Comparison of ENCODE assay signal across 8 cellular contexts in the genomic region with DNA sequence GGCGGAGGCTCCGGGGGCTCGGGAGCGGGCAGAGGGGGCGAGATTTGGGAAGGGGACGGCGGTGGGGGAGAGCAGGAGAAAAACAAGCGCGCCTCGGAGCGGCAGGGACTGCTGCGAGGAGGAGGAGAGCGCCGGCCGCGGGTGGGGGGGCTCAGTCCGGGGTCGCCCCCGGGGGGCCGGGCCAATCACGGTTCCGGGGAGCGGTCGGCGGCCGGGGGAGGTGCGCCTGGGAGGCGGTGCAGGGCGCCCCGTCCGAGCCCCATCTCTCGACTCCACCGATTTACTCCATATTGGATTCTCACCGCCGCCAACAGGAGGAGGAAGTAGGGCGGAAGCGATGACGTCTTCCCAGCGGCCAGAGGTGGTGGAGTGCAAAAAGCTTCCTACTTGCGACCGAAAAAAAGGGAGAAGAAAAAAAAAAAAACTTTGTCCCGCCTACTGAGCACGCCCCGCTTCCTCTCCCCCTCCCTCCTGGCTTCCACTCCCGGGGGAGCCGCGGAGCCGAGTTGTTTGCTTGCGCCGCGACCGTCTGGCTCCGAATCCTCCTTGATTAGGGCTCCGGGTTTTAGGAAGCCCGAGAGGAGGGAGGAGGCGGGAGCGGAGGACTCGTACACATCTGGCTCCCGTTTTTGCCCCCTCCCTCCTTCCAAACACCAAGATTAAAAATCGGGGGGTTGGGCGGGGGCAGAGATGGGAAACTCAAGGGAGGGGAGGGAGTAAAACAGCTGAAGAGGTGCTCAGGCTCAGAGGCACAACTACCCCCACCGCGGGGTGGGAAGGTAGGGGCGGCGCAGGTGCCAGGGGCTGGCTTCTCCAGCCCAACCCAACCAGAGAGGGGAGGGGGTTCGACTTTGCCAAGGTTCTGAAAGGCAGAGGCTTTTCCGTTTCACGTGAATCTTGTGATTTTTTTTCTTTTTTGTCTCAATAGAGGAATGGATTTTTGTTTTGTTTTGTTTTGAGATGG. TPM values are rescaled to one million over a fixed set of nuclear protein-coding genes. Genes with fewer than 3 reads are reported as not detected.
A peak's percentile ranks its signal among the peaks of the same experiment; 100 is the strongest.
DNase-seq lines count a peak whose midpoint lies in the region; ATAC-seq and TF ChIP-seq lines count a peak whose summit lies in the region.

A gene with protein sequence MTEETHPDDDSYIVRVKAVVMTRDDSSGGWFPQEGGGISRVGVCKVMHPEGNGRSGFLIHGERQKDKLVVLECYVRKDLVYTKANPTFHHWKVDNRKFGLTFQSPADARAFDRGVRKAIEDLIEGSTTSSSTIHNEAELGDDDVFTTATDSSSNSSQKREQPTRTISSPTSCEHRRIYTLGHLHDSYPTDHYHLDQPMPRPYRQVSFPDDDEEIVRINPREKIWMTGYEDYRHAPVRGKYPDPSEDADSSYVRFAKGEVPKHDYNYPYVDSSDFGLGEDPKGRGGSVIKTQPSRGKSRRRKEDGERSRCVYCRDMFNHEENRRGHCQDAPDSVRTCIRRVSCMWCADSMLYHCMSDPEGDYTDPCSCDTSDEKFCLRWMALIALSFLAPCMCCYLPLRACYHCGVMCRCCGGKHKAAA (minus strand): TSS at position 373 of the 964 bp plus-strand sequence. CDS start 612 bp downstream, outside the sequence.

- H3K79me1 ChIP-seq in trophoblast cell (ENCODE audit: low read length), result peaks cover 10% of the 10 kb centered on the region

- H3K4me2 ChIP-seq in trophoblast cell (ENCODE audit: low read length), result peak within 1 kb of the TSS; percentile 96

- H3K18ac ChIP-seq in trophoblast cell (ENCODE audit: low read length), result peak within 1 kb of the TSS; percentile 56

- peaks cover 5% of the 10 kb centered on the region for H3K27me3 Mint-ChIP-seq in HFFc6 (ENCODE audit: insufficient read depth)

- H3K27me3 ChIP-seq in heart left ventricle, result peaks cover 0 to 4% (median 0%) of the 10 kb centered on the region in 9 donors
- peaks cover 2% of the 10 kb centered on the region for H3K27me3 ChIP-seq in trophoblast cell (ENCODE audit: insufficient read depth, low read length)

- no peak within 1 kb of the TSS for H2BK12ac ChIP-seq in trophoblast cell (ENCODE audit: low read length)

- no peaks in the 10 kb centered on the region for H3K36me3 ChIP-seq in heart left ventricle
- no peaks in the 10 kb centered on the region for H3K36me3 ChIP-seq in trophoblast cell (ENCODE audit: control insufficient read depth in 1 of 2, insufficient read depth in 2 of 2, low read length in 2 of 2)

- no peaks in the 10 kb centered on the region for H3K9me3 Mint-ChIP-seq in HFFc6

- H3K4ac ChIP-seq in trophoblast cell (ENCODE audit: low read depth, low read length), result peak within 1 kb of the TSS; percentile 14

- peak; percentile 47 for TF ChIP-seq CTCF in HFFc6 (IDR thresholded peaks at IDR 0.05)
- TF ChIP-seq CTCF in heart left ventricle (IDR thresholded peaks at IDR 0.05), result peak in 4 of 12 donors; percentile 17 to 41 (median 26)

- H2BK5ac ChIP-seq in trophoblast cell (ENCODE audit: low read depth, low read length, poor library complexity), result no peak within 1 kb of the TSS

- peak within 1 kb of the TSS; percentile 94 for H3K4me3 Mint-ChIP-seq in HFFc6

- no peaks in the 10 kb centered on the region for H3K9me3 ChIP-seq in heart left ventricle
- no peaks in the 10 kb centered on the region for H3K9me3 ChIP-seq in trophoblast cell (ENCODE audit: insufficient read depth, low read depth, low read length)

- intact Hi-C loops in heart left ventricle (cut with DNase I), result loop anchor here in 9 of 10 donors (1.0 to 10.0 kb wide), 13 partner anchors 50 to 778 kb away; a partner anchor contains a TSS

- H4K91ac ChIP-seq in trophoblast cell (ENCODE audit: low read depth, low read length), result peak within 1 kb of the TSS; percentile 53

- peak within 1 kb of the TSS; percentile 39 for H4K8ac ChIP-seq in trophoblast cell (ENCODE audit: low read depth, low read length)

- H3K4me1 Mint-ChIP-seq in HFFc6 (ENCODE audit: low read depth), result peaks cover 38% of the 10 kb centered on the region

- peak within 1 kb of the TSS; percentile 58 to 98 (median 89) for H3K4me3 ChIP-seq in heart left ventricle
- peak within 1 kb of the TSS; percentile 88 for H3K4me3 ChIP-seq in trophoblast cell (ENCODE audit: low read depth, low read length)

- H3K14ac ChIP-seq in trophoblast cell (ENCODE audit: low read length), result peak within 1 kb of the TSS; percentile 22

- H2AFZ ChIP-seq in trophoblast cell (ENCODE audit: insufficient read depth, low read length, poor library complexity), result peak within 1 kb of the TSS; percentile 43

- peak; percentile 55 to 77 (median 62) for ATAC-seq in heart left ventricle

- WGBS in heart left ventricle, 4 donors, result 0 to 2% (median 1%) methylated on average over 65 to 68 of the region's 68 CpGs
- WGBS in trophoblast cell (ENCODE audit: extremely low coverage, insufficient coverage, insufficient read length), result no CpG with 5 or more reads among the region's 68 CpGs

- peak within 1 kb of the TSS; percentile 6 for H4K12ac ChIP-seq in trophoblast cell (ENCODE audit: low read depth, low read length)

- H3K27ac Mint-ChIP-seq in HFFc6, result peak within 1 kb of the TSS; percentile 87

- no peaks in the 10 kb centered on the region for H3K36me3 Mint-ChIP-seq in HFFc6 (ENCODE audit: low read depth)

- H3K23ac ChIP-seq in trophoblast cell (ENCODE audit: low read length), result no peak within 1 kb of the TSS

- H2AK5ac ChIP-seq in trophoblast cell (ENCODE audit: low read length), result no peak within 1 kb of the TSS

- peaks cover 2% of the 10 kb centered on the region for H3K79me2 ChIP-seq in trophoblast cell (ENCODE audit: control insufficient read depth, insufficient read depth, low read length, poor library complexity)

- peak in 1 of 2 donors; percentile 66 for TF ChIP-seq POLR2A in heart left ventricle (IDR thresholded peaks at IDR 0.05)

- DNase-seq in ELF-1 (ENCODE audit: low read depth, low spot score) (peak; percentile 99), HFFc6 (peak; percentile 93), NCI-H1417 (lab: John Stamatoyannopoulos, UW) (peak; percentile 92 to 97 (median 94)), SW 1271 (lab: John Stamatoyannopoulos, UW) (peak; percentile 89 to 92), amniotic stem cell (lab: John Stamatoyannopoulos, UW) (peak; percentile 85), heart left ventricle (peak; percentile 95 to 97 (median 97)), trophoblast cell (peak; percentile 93 to 95), ureter (ENCODE audit: low spot score) (peak; percentile 94)

- H3K4me1 ChIP-seq in heart left ventricle (peaks cover 0 to 46% (median 28%) of the 10 kb centered on the region in 12 donors), trophoblast cell (ENCODE audit: control insufficient read depth in 1 of 2, insufficient read depth in 2 of 2, low read length in 2 of 2) (peaks cover 8 to 10% of the 10 kb centered on the region in 2 experiments)

- H3K27ac ChIP-seq in heart left ventricle (peak within 1 kb of the TSS; percentile 88 to 98 (median 92)), trophoblast cell (ENCODE audit: low read depth, low read length) (no peak within 1 kb of the TSS)

- peak within 1 kb of the TSS; percentile 48 for H3K9ac ChIP-seq in trophoblast cell (ENCODE audit: low read length)

- peak within 1 kb of the TSS; percentile 4 for H2BK120ac ChIP-seq in trophoblast cell (ENCODE audit: insufficient read depth, low read length, poor library complexity)

RNA-seq across cellular contexts. Expression of the gene that starts here (rescaled TPM):
- 10 to 100 TPM; 28.7 to 38.5 (median 33.3) TPM for total RNA-seq in HFFc6 (2021; fragmentation: NEBNext Ultra II Directional; extraction: Animal tissue kit (Norgen Biotek cat#: 25700))
- 10 to 100 TPM; 10.2 to 24.4 (median 17.5) TPM for total RNA-seq in heart left ventricle
- polyA plus RNA-seq in heart left ventricle, result 10 to 100 TPM in 1 of 2 donors, 1 to 10 TPM in 1; 7.0 to 14.8 TPM
- polyA plus RNA-seq in trophoblast cell (2013), result 12.0 and 12.8 TPM in 2 replicates
- total RNA-seq in ureter, result 55.4 TPM
